1 cellular context compared by ENCODE assay signal in the genomic region with DNA sequence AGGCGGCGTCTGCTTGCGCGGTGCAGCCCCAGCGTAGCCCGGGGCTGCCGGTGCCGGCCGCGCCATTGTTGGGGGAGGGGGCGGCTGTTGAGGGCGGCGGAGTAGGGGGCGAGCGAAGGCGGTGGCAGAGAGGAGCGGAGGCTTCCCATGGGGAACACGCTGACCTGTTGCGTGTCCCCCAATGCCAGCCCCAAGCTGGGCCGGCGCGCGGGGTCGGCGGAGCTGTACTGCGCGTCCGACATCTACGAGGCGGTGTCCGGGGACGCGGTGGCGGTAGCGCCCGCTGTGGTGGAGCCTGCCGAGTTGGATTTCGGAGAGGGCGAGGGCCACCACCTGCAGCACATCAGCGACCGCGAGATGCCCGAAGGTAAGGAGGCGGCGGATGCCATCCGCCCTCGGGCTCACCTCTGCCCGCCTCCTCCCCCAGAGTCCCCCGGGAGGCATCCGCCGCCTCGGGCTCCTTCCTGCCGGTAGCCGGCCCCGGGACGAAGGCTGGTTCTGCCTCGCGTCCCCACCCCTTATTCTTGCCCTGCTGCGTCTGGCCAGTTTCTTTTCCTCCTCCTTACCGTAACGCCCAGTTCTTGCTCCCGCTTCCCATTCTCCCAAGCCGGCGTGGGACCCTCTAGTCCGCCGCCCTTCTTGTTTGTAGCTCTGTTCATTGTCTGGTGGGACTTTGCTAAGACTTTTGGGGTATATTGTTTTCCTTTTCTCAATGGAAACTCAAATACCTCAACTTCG.
A peak's percentile ranks its signal among the peaks of the same experiment; 100 is the strongest.
TF ChIP-seq lines count a peak whose summit lies in the region.

No MANE protein-coding gene starts in this region.

TF ChIP-seq in HEK293, 187 proteins besides CTCF, POLR2A, EP300 and RAD21 (continued from another document and continues in another):
- TF ChIP-seq ZBTB48 (tag by site-specific recombination; IDR thresholded peaks at IDR 0.05): no peak; the same call in 1 of the 2 replicates
- no peak for TF ChIP-seq SP3 (tag by site-specific recombination; IDR thresholded peaks at IDR 0.05)
- no peak for TF ChIP-seq ZNF354C (tag by site-specific recombination; IDR thresholded peaks at IDR 0.05; ENCODE audit: borderline replicate concordance, low read depth)
- TF ChIP-seq ZNF433 (tag by site-specific recombination; IDR thresholded peaks at IDR 0.05; ENCODE audit: low read depth): no peak
- TF ChIP-seq, protein P1, sequence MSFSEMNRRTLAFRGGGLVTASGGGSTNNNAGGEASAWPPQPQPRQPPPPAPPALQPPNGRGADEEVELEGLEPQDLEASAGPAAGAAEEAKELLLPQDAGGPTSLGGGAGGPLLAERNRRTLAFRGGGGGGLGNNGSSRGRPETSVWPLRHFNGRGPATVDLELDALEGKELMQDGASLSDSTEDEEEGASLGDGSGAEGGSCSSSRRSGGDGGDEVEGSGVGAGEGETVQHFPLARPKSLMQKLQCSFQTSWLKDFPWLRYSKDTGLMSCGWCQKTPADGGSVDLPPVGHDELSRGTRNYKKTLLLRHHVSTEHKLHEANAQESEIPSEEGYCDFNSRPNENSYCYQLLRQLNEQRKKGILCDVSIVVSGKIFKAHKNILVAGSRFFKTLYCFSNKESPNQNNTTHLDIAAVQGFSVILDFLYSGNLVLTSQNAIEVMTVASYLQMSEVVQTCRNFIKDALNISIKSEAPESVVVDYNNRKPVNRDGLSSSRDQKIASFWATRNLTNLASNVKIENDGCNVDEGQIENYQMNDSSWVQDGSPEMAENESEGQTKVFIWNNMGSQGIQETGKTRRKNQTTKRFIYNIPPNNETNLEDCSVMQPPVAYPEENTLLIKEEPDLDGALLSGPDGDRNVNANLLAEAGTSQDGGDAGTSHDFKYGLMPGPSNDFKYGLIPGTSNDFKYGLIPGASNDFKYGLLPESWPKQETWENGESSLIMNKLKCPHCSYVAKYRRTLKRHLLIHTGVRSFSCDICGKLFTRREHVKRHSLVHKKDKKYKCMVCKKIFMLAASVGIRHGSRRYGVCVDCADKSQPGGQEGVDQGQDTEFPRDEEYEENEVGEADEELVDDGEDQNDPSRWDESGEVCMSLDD (tag by site-specific recombination; IDR thresholded peaks at IDR 0.05): 0 out of 2 replicates have a peak, but pooled peaks have one; percentile 23
- no peak for TF ChIP-seq ZNF133 (tag by site-specific recombination; IDR thresholded peaks at IDR 0.05)
- no peak for TF ChIP-seq ZNF202 (tag by site-specific recombination; IDR thresholded peaks at IDR 0.05; ENCODE audit: borderline replicate concordance)
- TF ChIP-seq, protein P2, sequence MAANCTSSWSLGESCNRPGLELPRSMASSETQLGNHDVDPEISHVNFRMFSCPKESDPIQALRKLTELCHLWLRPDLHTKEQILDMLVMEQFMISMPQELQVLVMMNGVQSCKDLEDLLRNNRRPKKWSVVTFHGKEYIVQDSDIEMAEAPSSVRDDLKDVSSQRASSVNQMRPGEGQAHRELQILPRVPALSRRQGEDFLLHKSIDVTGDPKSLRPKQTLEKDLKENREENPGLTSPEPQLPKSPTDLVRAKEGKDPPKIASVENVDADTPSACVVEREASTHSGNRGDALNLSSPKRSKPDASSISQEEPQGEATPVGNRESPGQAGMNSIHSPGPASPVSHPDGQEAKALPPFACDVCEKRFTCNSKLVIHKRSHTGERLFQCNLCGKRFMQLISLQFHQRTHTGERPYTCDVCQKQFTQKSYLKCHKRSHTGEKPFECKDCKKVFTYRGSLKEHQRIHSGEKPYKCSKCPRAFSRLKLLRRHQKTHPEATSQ (tag by site-specific recombination; IDR thresholded peaks at IDR 0.05): no peak
- TF ChIP-seq, protein P3, sequence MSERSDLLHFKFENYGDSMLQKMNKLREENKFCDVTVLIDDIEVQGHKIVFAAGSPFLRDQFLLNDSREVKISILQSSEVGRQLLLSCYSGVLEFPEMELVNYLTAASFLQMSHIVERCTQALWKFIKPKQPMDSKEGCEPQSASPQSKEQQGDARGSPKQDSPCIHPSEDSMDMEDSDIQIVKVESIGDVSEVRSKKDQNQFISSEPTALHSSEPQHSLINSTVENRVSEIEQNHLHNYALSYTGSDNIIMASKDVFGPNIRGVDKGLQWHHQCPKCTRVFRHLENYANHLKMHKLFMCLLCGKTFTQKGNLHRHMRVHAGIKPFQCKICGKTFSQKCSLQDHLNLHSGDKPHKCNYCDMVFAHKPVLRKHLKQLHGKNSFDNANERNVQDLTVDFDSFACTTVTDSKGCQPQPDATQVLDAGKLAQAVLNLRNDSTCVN (tag by site-specific recombination; optimal IDR thresholded peaks at IDR 0.05): peak; percentile 90
- TF ChIP-seq, protein P4, sequence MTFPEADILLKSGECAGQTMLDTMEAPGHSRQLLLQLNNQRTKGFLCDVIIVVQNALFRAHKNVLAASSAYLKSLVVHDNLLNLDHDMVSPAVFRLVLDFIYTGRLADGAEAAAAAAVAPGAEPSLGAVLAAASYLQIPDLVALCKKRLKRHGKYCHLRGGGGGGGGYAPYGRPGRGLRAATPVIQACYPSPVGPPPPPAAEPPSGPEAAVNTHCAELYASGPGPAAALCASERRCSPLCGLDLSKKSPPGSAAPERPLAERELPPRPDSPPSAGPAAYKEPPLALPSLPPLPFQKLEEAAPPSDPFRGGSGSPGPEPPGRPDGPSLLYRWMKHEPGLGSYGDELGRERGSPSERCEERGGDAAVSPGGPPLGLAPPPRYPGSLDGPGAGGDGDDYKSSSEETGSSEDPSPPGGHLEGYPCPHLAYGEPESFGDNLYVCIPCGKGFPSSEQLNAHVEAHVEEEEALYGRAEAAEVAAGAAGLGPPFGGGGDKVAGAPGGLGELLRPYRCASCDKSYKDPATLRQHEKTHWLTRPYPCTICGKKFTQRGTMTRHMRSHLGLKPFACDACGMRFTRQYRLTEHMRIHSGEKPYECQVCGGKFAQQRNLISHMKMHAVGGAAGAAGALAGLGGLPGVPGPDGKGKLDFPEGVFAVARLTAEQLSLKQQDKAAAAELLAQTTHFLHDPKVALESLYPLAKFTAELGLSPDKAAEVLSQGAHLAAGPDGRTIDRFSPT (tag by site-specific recombination; IDR thresholded peaks at IDR 0.05): peak; percentile 64
- TF ChIP-seq, protein P5, sequence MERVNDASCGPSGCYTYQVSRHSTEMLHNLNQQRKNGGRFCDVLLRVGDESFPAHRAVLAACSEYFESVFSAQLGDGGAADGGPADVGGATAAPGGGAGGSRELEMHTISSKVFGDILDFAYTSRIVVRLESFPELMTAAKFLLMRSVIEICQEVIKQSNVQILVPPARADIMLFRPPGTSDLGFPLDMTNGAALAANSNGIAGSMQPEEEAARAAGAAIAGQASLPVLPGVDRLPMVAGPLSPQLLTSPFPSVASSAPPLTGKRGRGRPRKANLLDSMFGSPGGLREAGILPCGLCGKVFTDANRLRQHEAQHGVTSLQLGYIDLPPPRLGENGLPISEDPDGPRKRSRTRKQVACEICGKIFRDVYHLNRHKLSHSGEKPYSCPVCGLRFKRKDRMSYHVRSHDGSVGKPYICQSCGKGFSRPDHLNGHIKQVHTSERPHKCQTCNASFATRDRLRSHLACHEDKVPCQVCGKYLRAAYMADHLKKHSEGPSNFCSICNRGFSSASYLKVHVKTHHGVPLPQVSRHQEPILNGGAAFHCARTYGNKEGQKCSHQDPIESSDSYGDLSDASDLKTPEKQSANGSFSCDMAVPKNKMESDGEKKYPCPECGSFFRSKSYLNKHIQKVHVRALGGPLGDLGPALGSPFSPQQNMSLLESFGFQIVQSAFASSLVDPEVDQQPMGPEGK (tag by site-specific recombination; IDR thresholded peaks at IDR 0.05): peak; percentile 28
- peak; percentile 42; the same call in 1 of the 2 replicates for TF ChIP-seq GLIS2 (tag by site-specific recombination; IDR thresholded peaks at IDR 0.05)
- TF ChIP-seq ZNF324 (tag by site-specific recombination; IDR thresholded peaks at IDR 0.05): no peak
- TF ChIP-seq, protein P6, sequence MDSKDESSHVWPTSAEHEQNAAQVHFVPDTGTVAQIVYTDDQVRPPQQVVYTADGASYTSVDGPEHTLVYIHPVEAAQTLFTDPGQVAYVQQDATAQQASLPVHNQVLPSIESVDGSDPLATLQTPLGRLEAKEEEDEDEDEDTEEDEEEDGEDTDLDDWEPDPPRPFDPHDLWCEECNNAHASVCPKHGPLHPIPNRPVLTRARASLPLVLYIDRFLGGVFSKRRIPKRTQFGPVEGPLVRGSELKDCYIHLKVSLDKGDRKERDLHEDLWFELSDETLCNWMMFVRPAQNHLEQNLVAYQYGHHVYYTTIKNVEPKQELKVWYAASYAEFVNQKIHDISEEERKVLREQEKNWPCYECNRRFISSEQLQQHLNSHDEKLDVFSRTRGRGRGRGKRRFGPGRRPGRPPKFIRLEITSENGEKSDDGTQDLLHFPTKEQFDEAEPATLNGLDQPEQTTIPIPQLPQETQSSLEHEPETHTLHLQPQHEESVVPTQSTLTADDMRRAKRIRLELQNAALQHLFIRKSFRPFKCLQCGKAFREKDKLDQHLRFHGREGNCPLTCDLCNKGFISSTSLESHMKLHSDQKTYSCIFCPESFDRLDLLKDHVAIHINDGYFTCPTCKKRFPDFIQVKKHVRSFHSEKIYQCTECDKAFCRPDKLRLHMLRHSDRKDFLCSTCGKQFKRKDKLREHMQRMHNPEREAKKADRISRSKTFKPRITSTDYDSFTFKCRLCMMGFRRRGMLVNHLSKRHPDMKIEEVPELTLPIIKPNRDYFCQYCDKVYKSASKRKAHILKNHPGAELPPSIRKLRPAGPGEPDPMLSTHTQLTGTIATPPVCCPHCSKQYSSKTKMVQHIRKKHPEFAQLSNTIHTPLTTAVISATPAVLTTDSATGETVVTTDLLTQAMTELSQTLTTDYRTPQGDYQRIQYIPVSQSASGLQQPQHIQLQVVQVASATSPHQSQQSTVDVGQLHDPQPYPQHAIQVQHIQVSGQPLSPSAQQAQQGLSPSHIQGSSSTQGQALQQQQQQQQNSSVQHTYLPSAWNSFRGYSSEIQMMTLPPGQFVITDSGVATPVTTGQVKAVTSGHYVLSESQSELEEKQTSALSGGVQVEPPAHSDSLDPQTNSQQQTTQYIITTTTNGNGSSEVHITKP (tag by site-specific recombination; IDR thresholded peaks at IDR 0.05): no peak
- TF ChIP-seq, protein P7, sequence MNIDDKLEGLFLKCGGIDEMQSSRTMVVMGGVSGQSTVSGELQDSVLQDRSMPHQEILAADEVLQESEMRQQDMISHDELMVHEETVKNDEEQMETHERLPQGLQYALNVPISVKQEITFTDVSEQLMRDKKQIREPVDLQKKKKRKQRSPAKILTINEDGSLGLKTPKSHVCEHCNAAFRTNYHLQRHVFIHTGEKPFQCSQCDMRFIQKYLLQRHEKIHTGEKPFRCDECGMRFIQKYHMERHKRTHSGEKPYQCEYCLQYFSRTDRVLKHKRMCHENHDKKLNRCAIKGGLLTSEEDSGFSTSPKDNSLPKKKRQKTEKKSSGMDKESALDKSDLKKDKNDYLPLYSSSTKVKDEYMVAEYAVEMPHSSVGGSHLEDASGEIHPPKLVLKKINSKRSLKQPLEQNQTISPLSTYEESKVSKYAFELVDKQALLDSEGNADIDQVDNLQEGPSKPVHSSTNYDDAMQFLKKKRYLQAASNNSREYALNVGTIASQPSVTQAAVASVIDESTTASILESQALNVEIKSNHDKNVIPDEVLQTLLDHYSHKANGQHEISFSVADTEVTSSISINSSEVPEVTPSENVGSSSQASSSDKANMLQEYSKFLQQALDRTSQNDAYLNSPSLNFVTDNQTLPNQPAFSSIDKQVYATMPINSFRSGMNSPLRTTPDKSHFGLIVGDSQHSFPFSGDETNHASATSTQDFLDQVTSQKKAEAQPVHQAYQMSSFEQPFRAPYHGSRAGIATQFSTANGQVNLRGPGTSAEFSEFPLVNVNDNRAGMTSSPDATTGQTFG (tag by site-specific recombination; IDR thresholded peaks at IDR 0.05; ENCODE audit: borderline replicate concordance): no peak
- no peak for TF ChIP-seq ZNF404 (tag by site-specific recombination; IDR thresholded peaks at IDR 0.05)
- 0 out of 2 replicates have a peak, but pooled peaks have one; percentile 28 for TF ChIP-seq YY2 (tag by site-specific recombination; IDR thresholded peaks at IDR 0.05)
- 0 out of 2 replicates have a peak, but pooled peaks have one; percentile 36 for TF ChIP-seq ZNF610 (tag by site-specific recombination; IDR thresholded peaks at IDR 0.05; ENCODE audit: borderline replicate concordance)
- no peak for TF ChIP-seq MZF1 (tag by site-specific recombination; IDR thresholded peaks at IDR 0.05; ENCODE audit: borderline replicate concordance)
- no peak for TF ChIP-seq ZNF221 (tag by site-specific recombination; IDR thresholded peaks at IDR 0.05; ENCODE audit: borderline replicate concordance)
- TF ChIP-seq ZNF19 (tag by site-specific recombination; IDR thresholded peaks at IDR 0.05; ENCODE audit: low read depth): no peak
- TF ChIP-seq ZNF600 (tag by site-specific recombination; IDR thresholded peaks at IDR 0.05): peak; percentile 92
- TF ChIP-seq, protein P8, sequence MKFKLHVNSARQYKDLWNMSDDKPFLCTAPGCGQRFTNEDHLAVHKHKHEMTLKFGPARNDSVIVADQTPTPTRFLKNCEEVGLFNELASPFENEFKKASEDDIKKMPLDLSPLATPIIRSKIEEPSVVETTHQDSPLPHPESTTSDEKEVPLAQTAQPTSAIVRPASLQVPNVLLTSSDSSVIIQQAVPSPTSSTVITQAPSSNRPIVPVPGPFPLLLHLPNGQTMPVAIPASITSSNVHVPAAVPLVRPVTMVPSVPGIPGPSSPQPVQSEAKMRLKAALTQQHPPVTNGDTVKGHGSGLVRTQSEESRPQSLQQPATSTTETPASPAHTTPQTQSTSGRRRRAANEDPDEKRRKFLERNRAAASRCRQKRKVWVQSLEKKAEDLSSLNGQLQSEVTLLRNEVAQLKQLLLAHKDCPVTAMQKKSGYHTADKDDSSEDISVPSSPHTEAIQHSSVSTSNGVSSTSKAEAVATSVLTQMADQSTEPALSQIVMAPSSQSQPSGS (tag by site-specific recombination; IDR thresholded peaks at IDR 0.05; ENCODE audit: low read depth): no peak
- no peak for TF ChIP-seq ZNF701 (tag by site-specific recombination; IDR thresholded peaks at IDR 0.05)
- TF ChIP-seq KLF16 (tag by site-specific recombination; IDR thresholded peaks at IDR 0.05): peak; percentile 71
- TF ChIP-seq, protein P9, sequence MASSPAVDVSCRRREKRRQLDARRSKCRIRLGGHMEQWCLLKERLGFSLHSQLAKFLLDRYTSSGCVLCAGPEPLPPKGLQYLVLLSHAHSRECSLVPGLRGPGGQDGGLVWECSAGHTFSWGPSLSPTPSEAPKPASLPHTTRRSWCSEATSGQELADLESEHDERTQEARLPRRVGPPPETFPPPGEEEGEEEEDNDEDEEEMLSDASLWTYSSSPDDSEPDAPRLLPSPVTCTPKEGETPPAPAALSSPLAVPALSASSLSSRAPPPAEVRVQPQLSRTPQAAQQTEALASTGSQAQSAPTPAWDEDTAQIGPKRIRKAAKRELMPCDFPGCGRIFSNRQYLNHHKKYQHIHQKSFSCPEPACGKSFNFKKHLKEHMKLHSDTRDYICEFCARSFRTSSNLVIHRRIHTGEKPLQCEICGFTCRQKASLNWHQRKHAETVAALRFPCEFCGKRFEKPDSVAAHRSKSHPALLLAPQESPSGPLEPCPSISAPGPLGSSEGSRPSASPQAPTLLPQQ (tag by site-specific recombination; IDR thresholded peaks at IDR 0.05): 0 out of 2 replicates have a peak, but pooled peaks have one; percentile 16
